ENCODE assay signal across 9 cellular contexts in the genomic region with DNA sequence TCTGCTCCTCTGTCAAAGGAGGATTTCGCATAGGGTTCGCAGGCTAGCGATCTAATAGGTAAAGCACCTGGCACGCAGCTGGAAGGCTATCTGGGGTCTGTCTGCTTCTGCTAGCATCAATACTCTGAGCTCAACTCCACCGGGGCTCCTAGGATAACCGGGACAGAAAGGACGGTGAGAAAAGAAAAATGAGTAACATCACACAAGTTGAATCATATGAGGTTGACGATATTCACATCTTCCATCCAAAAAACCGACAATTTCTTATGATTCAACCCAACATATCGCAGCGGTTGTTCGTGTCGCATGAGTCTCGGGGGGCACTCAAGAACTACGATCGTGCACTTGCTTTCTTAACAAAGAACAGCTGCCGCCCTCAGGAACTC. TPM values are rescaled to one million over a fixed set of nuclear protein-coding genes. Genes with fewer than 3 reads are reported as not detected.
DNase-seq lines count a peak whose midpoint lies in the region; ATAC-seq and TF ChIP-seq lines count a peak whose summit lies in the region.
"Had no signal": no experiment of that assay in that cellular context is flagged by ENCODE, and none has a peak within 500 bp of the region (broad histone marks: within the 10 kb centered on the region; RNA-seq: fewer than 3 reads in every experiment).

No MANE protein-coding gene starts in this region.

- H3K4me1 Mint-ChIP-seq in H9: peaks cover 48% of the 10 kb centered on the region in 2 experiments
- H3K4me1 Mint-ChIP-seq in activated T-cell treated with anti-CD3 and anti-CD28 coated beads, Interleukin-2, amount 50 U/mL, for 72 hours (ENCODE audit: low read depth): peaks cover 27% of the 10 kb centered on the region

- H3K4me1 ChIP-seq in H9 (ENCODE audit: insufficient read depth, low read length): 0 out of 2 replicates have a peak, but pooled peaks cover 4% of the 10 kb centered on the region
- peaks cover 11 to 18% (median 17%) of the 10 kb centered on the region in 3 donors for H3K4me1 ChIP-seq in skeletal muscle tissue (ENCODE audit: control insufficient read depth in 3 of 3, insufficient read depth in 3 of 3, low read length in 3 of 3)

- H2BK15ac ChIP-seq in H9 (ENCODE audit: low read depth, low read length): no peak overlapping the region; the same call in 1 of the 2 replicates

- peaks cover 23% of the 10 kb centered on the region for H3K23me2 ChIP-seq in H9 (ENCODE audit: insufficient read length, low read depth, low read length, poor library complexity, severe bottlenecking)

- H3K18ac ChIP-seq in H9 (ENCODE audit: insufficient read length, low read depth, low read length): no peak overlapping the region

- H3K27me3 ChIP-seq in H9 (ENCODE audit: insufficient read depth, low read length) (peaks cover 5% of the 10 kb centered on the region; the same call in 1 of the 2 replicates), skeletal muscle tissue (ENCODE audit: control insufficient read depth in 3 of 3, insufficient read depth in 3 of 3, low read length in 3 of 3) (peaks cover 32 to 46% (median 41%) of the 10 kb centered on the region in 3 donors)

- no peak overlapping the region for H3K56ac ChIP-seq in H9 (ENCODE audit: insufficient read length, low read depth, low read length)

- no peak overlapping the region for H4K91ac ChIP-seq in H9 (ENCODE audit: insufficient read length, low read depth, low read length)

- no CpG with 5 or more reads among the region's 17 CpGs for WGBS in H9 (ENCODE audit: extremely low coverage, insufficient read length, low lambda C conversion rate)

- ATAC-seq in activated T-cell treated with anti-CD3 and anti-CD28 coated beads, Interleukin-2, amount 50 U/mL, for 72 hours (replicated peaks in 1 of 2): peak; percentile 65 to 75
- ATAC-seq in GM18858 (IDR thresholded peaks at IDR 0.05; ENCODE audit: unreplicated experiment) (no peak), HG03520 (IDR thresholded peaks at IDR 0.05; ENCODE audit: unreplicated experiment) (no peak)

- no peak overlapping the region for H2BK20ac ChIP-seq in H9 (ENCODE audit: low read depth, low read length, poor library complexity, severe bottlenecking)

- DNase-seq in H9 (no peak), iPS-NIHi11 (ENCODE audit: low spot score) (peak; percentile 30), AG08396 (ENCODE audit: low spot score) (no peak), A172 (ENCODE audit: low spot score) (no peak)
- no peak for DNase-seq in activated T-cell treated with anti-CD3 and anti-CD28 coated beads, Interleukin-2, amount 50 U/mL, for 72 hours
- DNase-seq: NCI-H226 had no signal

- no peaks in the 10 kb centered on the region for H3K36me3 ChIP-seq in skeletal muscle tissue (ENCODE audit: control insufficient read depth in 3 of 3, insufficient read depth in 3 of 3, low read length in 3 of 3)

- no peaks in the 10 kb centered on the region for H4K20me1 ChIP-seq in H9 (ENCODE audit: control insufficient read depth, insufficient read depth, insufficient read length)

- no peak overlapping the region for H3T11ph ChIP-seq in H9 (ENCODE audit: low read length)

- peaks cover 21% of the 10 kb centered on the region for H3K27me3 Mint-ChIP-seq in H9 (ENCODE audit: low read depth)
- H3K27me3 Mint-ChIP-seq in activated T-cell treated with anti-CD3 and anti-CD28 coated beads, Interleukin-2, amount 50 U/mL, for 72 hours (ENCODE audit: low read depth): peaks cover 66% of the 10 kb centered on the region

- H3K4me3 ChIP-seq in skeletal muscle tissue (ENCODE audit: low read length in 3 of 3): peak overlapping the region; percentile 62 to 82 (median 71)

- no peak overlapping the region for H4K5ac ChIP-seq in H9 (ENCODE audit: insufficient read length, low read depth, low read length)

- peak overlapping the region; percentile 84 to 90 for H3K4me3 Mint-ChIP-seq in H9
- H3K4me3 Mint-ChIP-seq in activated T-cell treated with anti-CD3 and anti-CD28 coated beads, Interleukin-2, amount 50 U/mL, for 72 hours: peak overlapping the region; percentile 81 to 88

- H3K79me1 ChIP-seq in H9 (ENCODE audit: insufficient read depth, low read depth, low read length, poor library complexity, severe bottlenecking): peaks cover 3% of the 10 kb centered on the region

- H3K27ac Mint-ChIP-seq in H9: peak overlapping the region in 2 of 3 experiments; percentile 50 to 70; a peak in 1 of 7 replicates
- H3K27ac Mint-ChIP-seq in activated T-cell treated with anti-CD3 and anti-CD28 coated beads, Interleukin-2, amount 50 U/mL, for 72 hours: peak overlapping the region; percentile 68

- peaks cover 10% of the 10 kb centered on the region; the same call in 1 of the 2 replicates for H3K79me2 ChIP-seq in H9 (ENCODE audit: insufficient read depth, low read length)

- H3K27ac ChIP-seq in H9 (ENCODE audit: insufficient read length, low read depth, low read length) (no peak overlapping the region), skeletal muscle tissue (ENCODE audit: low read depth, low read length) (no peak overlapping the region)

- H3K9me3 Mint-ChIP-seq in H9: no peaks in the 10 kb centered on the region
- H3K9me3 Mint-ChIP-seq in activated T-cell treated with anti-CD3 and anti-CD28 coated beads, Interleukin-2, amount 50 U/mL, for 72 hours: peaks cover 0 to 5% of the 10 kb centered on the region in 2 donors

- H2BK5ac ChIP-seq in H9 (ENCODE audit: insufficient read length, low read length): no peak overlapping the region

- H2AK5ac ChIP-seq in H9 (ENCODE audit: insufficient read length, low read length): no peak overlapping the region

- no peak for TF ChIP-seq CTCF in H9 (conservative IDR thresholded peaks at IDR 0.05)

- H3K9me3 ChIP-seq in H9 (ENCODE audit: control insufficient read depth, low read depth, low read length) (no peaks in the 10 kb centered on the region), skeletal muscle tissue (ENCODE audit: control insufficient read depth in 3 of 3, low read length in 3 of 3) (no peaks in the 10 kb centered on the region)

- H3K14ac ChIP-seq in H9 (ENCODE audit: insufficient read depth, low read length): peak overlapping the region; percentile 75; the same call in 1 of the 2 replicates

- no peak overlapping the region for H2BK12ac ChIP-seq in H9 (ENCODE audit: insufficient read length, low read depth, low read length)

- peak overlapping the region; percentile 57 for H2BK120ac ChIP-seq in H9 (ENCODE audit: low read depth, low read length, poor library complexity, severe bottlenecking)

- peak overlapping the region; percentile 96 for H3K4me2 ChIP-seq in H9 (ENCODE audit: insufficient read depth, insufficient read length, low read length)

- H3K23ac ChIP-seq in H9 (ENCODE audit: insufficient read length, low read depth, low read length): no peak overlapping the region

- no peak overlapping the region for H2AFZ ChIP-seq in H9 (ENCODE audit: low read length)

- peaks cover 4 to 28% (median 15%) of the 10 kb centered on the region in 3 experiments; a peak in 6 of 7 replicates for H3K36me3 Mint-ChIP-seq in H9 (ENCODE audit: insufficient read depth in 1 of 3, low read depth in 3 of 3)
- peaks cover 4 to 13% of the 10 kb centered on the region in 2 donors for H3K36me3 Mint-ChIP-seq in activated T-cell treated with anti-CD3 and anti-CD28 coated beads, Interleukin-2, amount 50 U/mL, for 72 hours (ENCODE audit: insufficient read depth in 2 of 2)

- H4K8ac ChIP-seq in H9 (replicated peaks; ENCODE audit: insufficient read length, low read depth, low read length): no peak overlapping the region

- H3K4ac ChIP-seq in H9 (ENCODE audit: low read depth, low read length): no peak overlapping the region

- H3K9ac ChIP-seq in H9 (ENCODE audit: extremely low read depth, insufficient read length, low read length) (peak overlapping the region; percentile 72), skeletal muscle tissue (ENCODE audit: low read depth in 1 of 3, low read length in 3 of 3) (peak overlapping the region in 2 of 3 donors; percentile 25 to 33)

RNA-seq across cellular contexts. Expression of gene PROM1, which starts 1.8 kb away (rescaled TPM):
- total RNA-seq in H9 (2021) (95.0 and 98.3 TPM in 2 replicates), skeletal muscle tissue (40.2 TPM)
- 1 to 10 TPM in 1 of 2 donors, under 1 TPM in 1; 0.22 to 1.6 TPM for total RNA-seq in activated T-cell treated with anti-CD3 and anti-CD28 coated beads, Interleukin-2, amount 50 U/mL, for 72 hours
- total RNA-seq in A172 (2014; rRNA removed; shearing (Covaris generic)): 0.02 TPM in 1 of 2 replicates, not detected in the other

Comparison
In these comparisons a context has a peak if more than half of its experiments do, and no peak if none do; other contexts are left out.
1. ATAC-seq: peak in activated T-cell treated with anti-CD3 and anti-CD28 coated beads, Interleukin-2, amount 50 U/mL, for 72 hours (2 of 2); none in GM18858 (single experiment) and HG03520 (single experiment).
2. RNA of gene PROM1, which starts 1.8 kb away (total RNA-seq): 95.0 to 98.3 TPM in H9 and 40.2 TPM in skeletal muscle tissue (single experiment); 0.22 to 1.6 TPM in activated T-cell treated with anti-CD3 and anti-CD28 coated beads, Interleukin-2, amount 50 U/mL, for 72 hours and 0.02 TPM in A172; every median in the first group is over 10 times any median in the second.